14 cellular contexts compared by ENCODE assay signal in the genomic region with DNA sequence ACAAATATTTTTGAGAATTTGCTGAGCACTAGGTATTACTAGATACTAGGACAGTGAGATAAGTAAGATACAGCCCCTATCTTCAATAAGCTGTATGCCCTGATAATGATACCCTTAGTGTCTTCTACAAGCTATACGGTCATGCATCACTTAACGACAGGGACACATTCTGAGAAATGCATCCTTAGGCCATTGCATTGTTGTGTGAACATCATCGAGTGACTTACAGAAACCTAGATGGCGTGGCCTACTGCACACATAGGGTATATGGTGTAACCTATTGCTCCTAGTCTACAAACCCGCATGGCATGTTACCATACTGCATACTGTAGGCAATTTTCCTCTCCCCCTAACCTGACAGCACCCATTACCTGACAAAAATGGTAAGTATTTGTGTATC.
"Had no signal": no experiment of that assay in that cellular context is flagged by ENCODE, and none has a peak within 500 bp of the region (broad histone marks: within the 10 kb centered on the region; RNA-seq: fewer than 3 reads in every experiment).

No MANE protein-coding gene starts in this region.

- H3K4me3 ChIP-seq: lung, mucosa of descending colon, tibial artery had no signal

- H3K27me3 ChIP-seq: tibial artery had no signal

- H3K9me3 ChIP-seq: mucosa of descending colon, tibial artery had no signal

- ATAC-seq: effector memory CD8-positive, alpha-beta T cell; mucosa of descending colon; T-cell had no signal

- H3K36me3 ChIP-seq: tibial artery had no signal

- DNase-seq: activated effector memory CD4-positive, alpha-beta T cell treated with Interleukin-2 at 50 U/mL for 16 hours; activated T-cell treated with anti-CD3 and anti-CD28 coated beads, Interleukin-2, amount 50 U/mL, for 24 hours; amygdala; effector memory CD8-positive, alpha-beta T cell; glutamatergic neuron; immature natural killer cell; left cardiac atrium; mucosa of descending colon; nephron progenitor cell; stimulated activated CD4-positive, alpha-beta T cell treated with anti-CD3 and anti-CD28 coated beads, Interleukin-15, amount 100 ng/mL, for 24 hours; stimulated activated CD4-positive, alpha-beta T cell treated with anti-CD3 and anti-CD28 coated beads, Interleukin-4, amount 100 ng/mL, for 24 hours; T-cell; tibial artery had no signal
